Comparison of ENCODE assay signal across 1 cellular context in the genomic region with DNA sequence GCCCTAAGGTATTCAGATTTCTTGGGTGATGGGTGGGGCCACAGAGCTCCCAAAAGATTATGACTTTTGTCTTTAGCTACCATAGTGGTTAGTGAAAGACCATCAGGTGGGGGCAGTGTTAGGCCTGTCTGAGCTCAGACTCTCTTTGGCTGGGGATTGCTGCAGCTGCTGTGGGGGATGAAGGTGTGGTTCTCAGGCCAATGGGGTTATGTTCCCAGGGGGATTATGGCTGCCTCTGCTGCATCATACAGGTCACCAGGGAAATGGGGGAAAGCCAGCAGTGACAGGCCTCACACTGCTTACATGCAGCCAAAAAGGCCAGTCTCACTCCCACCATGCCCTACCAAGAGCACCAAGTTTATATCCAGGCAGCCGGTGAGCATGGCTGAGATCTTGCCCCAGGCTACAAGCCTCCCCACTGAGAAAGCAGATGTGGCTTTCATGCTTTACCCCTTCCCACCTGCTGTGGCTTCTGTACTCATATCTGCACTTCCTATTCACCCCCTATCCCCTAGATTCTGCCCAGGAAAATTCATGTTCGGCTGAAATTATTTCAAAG.
TF ChIP-seq lines count a peak whose summit lies in the region.

No MANE protein-coding gene starts in this region.

TF ChIP-seq in GM12878, 131 proteins besides CTCF, POLR2A, EP300 and RAD21 (continued from another document and continues in another):
- TF ChIP-seq, protein P1, sequence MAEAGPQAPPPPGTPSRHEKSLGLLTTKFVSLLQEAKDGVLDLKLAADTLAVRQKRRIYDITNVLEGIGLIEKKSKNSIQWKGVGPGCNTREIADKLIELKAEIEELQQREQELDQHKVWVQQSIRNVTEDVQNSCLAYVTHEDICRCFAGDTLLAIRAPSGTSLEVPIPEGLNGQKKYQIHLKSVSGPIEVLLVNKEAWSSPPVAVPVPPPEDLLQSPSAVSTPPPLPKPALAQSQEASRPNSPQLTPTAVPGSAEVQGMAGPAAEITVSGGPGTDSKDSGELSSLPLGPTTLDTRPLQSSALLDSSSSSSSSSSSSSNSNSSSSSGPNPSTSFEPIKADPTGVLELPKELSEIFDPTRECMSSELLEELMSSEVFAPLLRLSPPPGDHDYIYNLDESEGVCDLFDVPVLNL (IDR thresholded peaks at IDR 0.05; ENCODE audit: low read depth, low read length) = no peak
- TF ChIP-seq NFXL1 (IDR thresholded peaks at IDR 0.05; ENCODE audit: borderline replicate concordance) (no peak), SREBF2 (IDR thresholded peaks at IDR 0.05; ENCODE audit: low read length) (no peak), MEF2B (IDR thresholded peaks at IDR 0.05; ENCODE audit: partially characterized antibody, poor library complexity, severe bottlenecking) (peak; percentile 99), GABPA (IDR thresholded peaks at IDR 0.05; ENCODE audit: low read depth) (no peak), STAT3 (IDR thresholded peaks at IDR 0.05; ENCODE audit: low read depth, low read length) (no peak), CREM (IDR thresholded peaks at IDR 0.05; ENCODE audit: low read depth) (no peak), FOS (IDR thresholded peaks at IDR 0.05; ENCODE audit: borderline replicate concordance, extremely low read depth, insufficient read length) (no peak), NFIC (IDR thresholded peaks at IDR 0.05; ENCODE audit: low read depth, low read length) (0 out of 2 replicates have a peak, but pooled peaks have one; percentile 55), MYC (IDR thresholded peaks at IDR 0.05; ENCODE audit: insufficient read depth, insufficient read length, insufficient replicate concordance, low read length, severe bottlenecking) (no peak), TCF7 (IDR thresholded peaks at IDR 0.05; ENCODE audit: borderline replicate concordance) (no peak), HCFC1 (IDR thresholded peaks at IDR 0.05; ENCODE audit: low read length) (no peak), POLR2AphosphoS5 (IDR thresholded peaks at IDR 0.05; ENCODE audit: low read length) (0 out of 2 replicates have a peak, but pooled peaks have one; percentile 46), JUND (IDR thresholded peaks at IDR 0.05; ENCODE audit: low read depth, low read length) (no peak), HDGF (IDR thresholded peaks at IDR 0.05) (no peak), RELA (IDR thresholded peaks at IDR 0.05; ENCODE audit: borderline replicate concordance, partially characterized antibody) (no peak), MEF2A (IDR thresholded peaks at IDR 0.05; ENCODE audit: insufficient read depth, low read depth, low read length) (0 out of 2 replicates have a peak, but pooled peaks have one; percentile 11), TARDBP (IDR thresholded peaks at IDR 0.05; ENCODE audit: borderline replicate concordance) (no peak), ZSCAN29 (IDR thresholded peaks at IDR 0.05) (peak; percentile 31; the same call in 1 of the 2 replicates), ZNF24 (IDR thresholded peaks at IDR 0.05) (0 out of 2 replicates have a peak, but pooled peaks have one; percentile 38), PML (IDR thresholded peaks at IDR 0.05; ENCODE audit: low read length) (no peak), TCF3 (IDR thresholded peaks at IDR 0.05; ENCODE audit: borderline replicate concordance, insufficient read depth, low read depth, low read length) (0 out of 2 replicates have a peak, but pooled peaks have one; percentile 48), KLF5 (IDR thresholded peaks at IDR 0.05; ENCODE audit: partially characterized antibody) (no peak), GATAD2B (conservative IDR thresholded peaks at IDR 0.05; ENCODE audit: low read depth) (peak; percentile 90), BRCA1 (IDR thresholded peaks at IDR 0.05; ENCODE audit: low read depth, low read length) (no peak), FOXM1 (IDR thresholded peaks at IDR 0.05; ENCODE audit: low read depth, low read length) (peak; percentile 42; the same call in 1 of the 2 replicates), SP1 (IDR thresholded peaks at IDR 0.05; ENCODE audit: low read depth, low read length) (peak; percentile 8), POLR2AphosphoS2 (IDR thresholded peaks at IDR 0.05; ENCODE audit: low read depth, low read length) (no peak), CEBPB (IDR thresholded peaks at IDR 0.05; ENCODE audit: borderline replicate concordance in 1 of 2, low read depth in 2 of 2, low read length in 2 of 2) (no peak), MYB (IDR thresholded peaks at IDR 0.05; ENCODE audit: borderline replicate concordance, low read depth, low read length) (no peak), NR2C2 (IDR thresholded peaks at IDR 0.05; ENCODE audit: borderline replicate concordance, control insufficient read depth, insufficient read length, low read depth) (no peak), RAD51 (IDR thresholded peaks at IDR 0.05) (no peak)
- TF ChIP-seq, protein P2, sequence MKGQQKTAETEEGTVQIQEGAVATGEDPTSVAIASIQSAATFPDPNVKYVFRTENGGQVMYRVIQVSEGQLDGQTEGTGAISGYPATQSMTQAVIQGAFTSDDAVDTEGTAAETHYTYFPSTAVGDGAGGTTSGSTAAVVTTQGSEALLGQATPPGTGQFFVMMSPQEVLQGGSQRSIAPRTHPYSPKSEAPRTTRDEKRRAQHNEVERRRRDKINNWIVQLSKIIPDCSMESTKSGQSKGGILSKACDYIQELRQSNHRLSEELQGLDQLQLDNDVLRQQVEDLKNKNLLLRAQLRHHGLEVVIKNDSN (IDR thresholded peaks at IDR 0.05; ENCODE audit: borderline replicate concordance, extremely low read length, insufficient read depth, low read depth, low read length) = no peak
- TF ChIP-seq, protein P3, sequence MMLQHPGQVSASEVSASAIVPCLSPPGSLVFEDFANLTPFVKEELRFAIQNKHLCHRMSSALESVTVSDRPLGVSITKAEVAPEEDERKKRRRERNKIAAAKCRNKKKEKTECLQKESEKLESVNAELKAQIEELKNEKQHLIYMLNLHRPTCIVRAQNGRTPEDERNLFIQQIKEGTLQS (IDR thresholded peaks at IDR 0.05; ENCODE audit: borderline replicate concordance, extremely low read depth, low read depth, low read length) = no peak
- TF ChIP-seq, protein P4, sequence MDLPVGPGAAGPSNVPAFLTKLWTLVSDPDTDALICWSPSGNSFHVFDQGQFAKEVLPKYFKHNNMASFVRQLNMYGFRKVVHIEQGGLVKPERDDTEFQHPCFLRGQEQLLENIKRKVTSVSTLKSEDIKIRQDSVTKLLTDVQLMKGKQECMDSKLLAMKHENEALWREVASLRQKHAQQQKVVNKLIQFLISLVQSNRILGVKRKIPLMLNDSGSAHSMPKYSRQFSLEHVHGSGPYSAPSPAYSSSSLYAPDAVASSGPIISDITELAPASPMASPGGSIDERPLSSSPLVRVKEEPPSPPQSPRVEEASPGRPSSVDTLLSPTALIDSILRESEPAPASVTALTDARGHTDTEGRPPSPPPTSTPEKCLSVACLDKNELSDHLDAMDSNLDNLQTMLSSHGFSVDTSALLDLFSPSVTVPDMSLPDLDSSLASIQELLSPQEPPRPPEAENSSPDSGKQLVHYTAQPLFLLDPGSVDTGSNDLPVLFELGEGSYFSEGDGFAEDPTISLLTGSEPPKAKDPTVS (IDR thresholded peaks at IDR 0.05; ENCODE audit: low read depth, low read length) = no peak
- TF ChIP-seq, protein P5, sequence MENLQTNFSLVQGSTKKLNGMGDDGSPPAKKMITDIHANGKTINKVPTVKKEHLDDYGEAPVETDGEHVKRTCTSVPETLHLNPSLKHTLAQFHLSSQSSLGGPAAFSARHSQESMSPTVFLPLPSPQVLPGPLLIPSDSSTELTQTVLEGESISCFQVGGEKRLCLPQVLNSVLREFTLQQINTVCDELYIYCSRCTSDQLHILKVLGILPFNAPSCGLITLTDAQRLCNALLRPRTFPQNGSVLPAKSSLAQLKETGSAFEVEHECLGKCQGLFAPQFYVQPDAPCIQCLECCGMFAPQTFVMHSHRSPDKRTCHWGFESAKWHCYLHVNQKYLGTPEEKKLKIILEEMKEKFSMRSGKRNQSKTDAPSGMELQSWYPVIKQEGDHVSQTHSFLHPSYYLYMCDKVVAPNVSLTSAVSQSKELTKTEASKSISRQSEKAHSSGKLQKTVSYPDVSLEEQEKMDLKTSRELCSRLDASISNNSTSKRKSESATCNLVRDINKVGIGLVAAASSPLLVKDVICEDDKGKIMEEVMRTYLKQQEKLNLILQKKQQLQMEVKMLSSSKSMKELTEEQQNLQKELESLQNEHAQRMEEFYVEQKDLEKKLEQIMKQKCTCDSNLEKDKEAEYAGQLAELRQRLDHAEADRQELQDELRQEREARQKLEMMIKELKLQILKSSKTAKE (IDR thresholded peaks at IDR 0.05; ENCODE audit: low read depth, poor library complexity, severe bottlenecking) = peak; percentile 16
- TF ChIP-seq, protein P6, sequence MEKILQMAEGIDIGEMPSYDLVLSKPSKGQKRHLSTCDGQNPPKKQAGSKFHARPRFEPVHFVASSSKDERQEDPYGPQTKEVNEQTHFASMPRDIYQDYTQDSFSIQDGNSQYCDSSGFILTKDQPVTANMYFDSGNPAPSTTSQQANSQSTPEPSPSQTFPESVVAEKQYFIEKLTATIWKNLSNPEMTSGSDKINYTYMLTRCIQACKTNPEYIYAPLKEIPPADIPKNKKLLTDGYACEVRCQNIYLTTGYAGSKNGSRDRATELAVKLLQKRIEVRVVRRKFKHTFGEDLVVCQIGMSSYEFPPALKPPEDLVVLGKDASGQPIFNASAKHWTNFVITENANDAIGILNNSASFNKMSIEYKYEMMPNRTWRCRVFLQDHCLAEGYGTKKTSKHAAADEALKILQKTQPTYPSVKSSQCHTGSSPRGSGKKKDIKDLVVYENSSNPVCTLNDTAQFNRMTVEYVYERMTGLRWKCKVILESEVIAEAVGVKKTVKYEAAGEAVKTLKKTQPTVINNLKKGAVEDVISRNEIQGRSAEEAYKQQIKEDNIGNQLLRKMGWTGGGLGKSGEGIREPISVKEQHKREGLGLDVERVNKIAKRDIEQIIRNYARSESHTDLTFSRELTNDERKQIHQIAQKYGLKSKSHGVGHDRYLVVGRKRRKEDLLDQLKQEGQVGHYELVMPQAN (conservative IDR thresholded peaks at IDR 0.05) = no peak
- TF ChIP-seq, protein P7, sequence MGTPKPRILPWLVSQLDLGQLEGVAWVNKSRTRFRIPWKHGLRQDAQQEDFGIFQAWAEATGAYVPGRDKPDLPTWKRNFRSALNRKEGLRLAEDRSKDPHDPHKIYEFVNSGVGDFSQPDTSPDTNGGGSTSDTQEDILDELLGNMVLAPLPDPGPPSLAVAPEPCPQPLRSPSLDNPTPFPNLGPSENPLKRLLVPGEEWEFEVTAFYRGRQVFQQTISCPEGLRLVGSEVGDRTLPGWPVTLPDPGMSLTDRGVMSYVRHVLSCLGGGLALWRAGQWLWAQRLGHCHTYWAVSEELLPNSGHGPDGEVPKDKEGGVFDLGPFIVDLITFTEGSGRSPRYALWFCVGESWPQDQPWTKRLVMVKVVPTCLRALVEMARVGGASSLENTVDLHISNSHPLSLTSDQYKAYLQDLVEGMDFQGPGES (IDR thresholded peaks at IDR 0.05) = no peak
- TF ChIP-seq, protein P8, sequence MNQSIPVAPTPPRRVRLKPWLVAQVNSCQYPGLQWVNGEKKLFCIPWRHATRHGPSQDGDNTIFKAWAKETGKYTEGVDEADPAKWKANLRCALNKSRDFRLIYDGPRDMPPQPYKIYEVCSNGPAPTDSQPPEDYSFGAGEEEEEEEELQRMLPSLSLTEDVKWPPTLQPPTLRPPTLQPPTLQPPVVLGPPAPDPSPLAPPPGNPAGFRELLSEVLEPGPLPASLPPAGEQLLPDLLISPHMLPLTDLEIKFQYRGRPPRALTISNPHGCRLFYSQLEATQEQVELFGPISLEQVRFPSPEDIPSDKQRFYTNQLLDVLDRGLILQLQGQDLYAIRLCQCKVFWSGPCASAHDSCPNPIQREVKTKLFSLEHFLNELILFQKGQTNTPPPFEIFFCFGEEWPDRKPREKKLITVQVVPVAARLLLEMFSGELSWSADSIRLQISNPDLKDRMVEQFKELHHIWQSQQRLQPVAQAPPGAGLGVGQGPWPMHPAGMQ (IDR thresholded peaks at IDR 0.05; ENCODE audit: borderline replicate concordance) = no peak
- TF ChIP-seq, protein P9, sequence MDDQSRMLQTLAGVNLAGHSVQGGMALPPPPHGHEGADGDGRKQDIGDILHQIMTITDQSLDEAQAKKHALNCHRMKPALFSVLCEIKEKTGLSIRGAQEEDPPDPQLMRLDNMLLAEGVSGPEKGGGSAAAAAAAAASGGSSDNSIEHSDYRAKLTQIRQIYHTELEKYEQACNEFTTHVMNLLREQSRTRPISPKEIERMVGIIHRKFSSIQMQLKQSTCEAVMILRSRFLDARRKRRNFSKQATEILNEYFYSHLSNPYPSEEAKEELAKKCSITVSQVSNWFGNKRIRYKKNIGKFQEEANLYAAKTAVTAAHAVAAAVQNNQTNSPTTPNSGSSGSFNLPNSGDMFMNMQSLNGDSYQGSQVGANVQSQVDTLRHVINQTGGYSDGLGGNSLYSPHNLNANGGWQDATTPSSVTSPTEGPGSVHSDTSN (IDR thresholded peaks at IDR 0.05; ENCODE audit: insufficient replicate concordance, low read depth, low read length) = no peak
- TF ChIP-seq, protein P10, sequence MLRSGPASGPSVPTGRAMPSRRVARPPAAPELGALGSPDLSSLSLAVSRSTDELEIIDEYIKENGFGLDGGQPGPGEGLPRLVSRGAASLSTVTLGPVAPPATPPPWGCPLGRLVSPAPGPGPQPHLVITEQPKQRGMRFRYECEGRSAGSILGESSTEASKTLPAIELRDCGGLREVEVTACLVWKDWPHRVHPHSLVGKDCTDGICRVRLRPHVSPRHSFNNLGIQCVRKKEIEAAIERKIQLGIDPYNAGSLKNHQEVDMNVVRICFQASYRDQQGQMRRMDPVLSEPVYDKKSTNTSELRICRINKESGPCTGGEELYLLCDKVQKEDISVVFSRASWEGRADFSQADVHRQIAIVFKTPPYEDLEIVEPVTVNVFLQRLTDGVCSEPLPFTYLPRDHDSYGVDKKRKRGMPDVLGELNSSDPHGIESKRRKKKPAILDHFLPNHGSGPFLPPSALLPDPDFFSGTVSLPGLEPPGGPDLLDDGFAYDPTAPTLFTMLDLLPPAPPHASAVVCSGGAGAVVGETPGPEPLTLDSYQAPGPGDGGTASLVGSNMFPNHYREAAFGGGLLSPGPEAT (IDR thresholded peaks at IDR 0.05; ENCODE audit: low read depth) = peak; percentile 64; the same call in 1 of the 2 replicates
- TF ChIP-seq, protein P11, sequence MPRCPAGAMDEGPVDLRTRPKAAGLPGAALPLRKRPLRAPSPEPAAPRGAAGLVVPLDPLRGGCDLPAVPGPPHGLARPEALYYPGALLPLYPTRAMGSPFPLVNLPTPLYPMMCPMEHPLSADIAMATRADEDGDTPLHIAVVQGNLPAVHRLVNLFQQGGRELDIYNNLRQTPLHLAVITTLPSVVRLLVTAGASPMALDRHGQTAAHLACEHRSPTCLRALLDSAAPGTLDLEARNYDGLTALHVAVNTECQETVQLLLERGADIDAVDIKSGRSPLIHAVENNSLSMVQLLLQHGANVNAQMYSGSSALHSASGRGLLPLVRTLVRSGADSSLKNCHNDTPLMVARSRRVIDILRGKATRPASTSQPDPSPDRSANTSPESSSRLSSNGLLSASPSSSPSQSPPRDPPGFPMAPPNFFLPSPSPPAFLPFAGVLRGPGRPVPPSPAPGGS (IDR thresholded peaks at IDR 0.05; ENCODE audit: borderline replicate concordance, insufficient read depth, low read depth, low read length, poor library complexity, severe bottlenecking) = peak; percentile 52
